In the genomic region with DNA sequence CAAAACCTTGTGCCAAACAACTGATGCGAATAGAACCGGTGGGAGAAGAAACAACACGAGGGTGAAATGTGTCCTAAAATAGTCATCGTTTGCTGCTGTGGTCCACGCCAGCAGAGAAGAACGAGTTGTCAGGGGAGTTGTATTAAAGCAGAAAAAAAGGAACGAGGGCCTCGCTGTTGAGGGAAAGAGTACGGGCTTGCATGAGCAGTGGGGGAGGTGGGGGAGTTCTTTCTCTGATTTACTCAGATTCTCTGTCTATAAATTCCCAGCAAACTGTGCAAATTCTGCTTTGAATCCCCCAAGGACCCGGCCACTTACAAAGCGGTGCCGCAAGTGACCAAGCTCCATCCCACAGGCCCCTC, we compare ENCODE assay signal across 17 cellular contexts.
DNase-seq lines count a peak whose midpoint lies in the region; ATAC-seq, FAIRE-seq and TF ChIP-seq lines count a peak whose summit lies in the region.
"Had no signal": no experiment of that assay in that cellular context is flagged by ENCODE, and none has a peak within 500 bp of the region (broad histone marks: within the 10 kb centered on the region; RNA-seq: fewer than 3 reads in every experiment).

No MANE protein-coding gene starts in this region.

- H3K27ac ChIP-seq in BLaER1 (peak overlapping the region; percentile 56; the same call in 1 of the 2 replicates), neural progenitor cell (no peak overlapping the region)
- H3K27ac ChIP-seq in effector memory CD4-positive, alpha-beta T cell (ENCODE audit: insufficient read depth, low read length, poor library complexity, severe bottlenecking) = no peak overlapping the region
- no peak overlapping the region for H3K27ac ChIP-seq in CD4-positive, alpha-beta memory T cell (ENCODE audit: low read depth, low read length)
- H3K27ac ChIP-seq: sigmoid colon had no signal

- H3K27me3 ChIP-seq in BLaER1 (no peaks in the 10 kb centered on the region), neural progenitor cell (peaks cover 6% of the 10 kb centered on the region)
- H3K27me3 ChIP-seq in effector memory CD4-positive, alpha-beta T cell (replicated peaks; ENCODE audit: control insufficient read depth, insufficient read depth, low read length, poor library complexity, severe bottlenecking) = no peaks in the 10 kb centered on the region
- no peaks in the 10 kb centered on the region for H3K27me3 ChIP-seq in CD4-positive, alpha-beta memory T cell (ENCODE audit: insufficient read depth, low read length)
- H3K27me3 ChIP-seq: sigmoid colon had no signal

- H3K79me2 ChIP-seq in neural progenitor cell (ENCODE audit: low read depth) = no peaks in the 10 kb centered on the region

- H3K9ac ChIP-seq in BLaER1 (peak overlapping the region; percentile 15; the same call in 1 of the 2 replicates), neural progenitor cell (no peak overlapping the region)

- FAIRE-seq in RCC 7860 (lab: Jason Lieb, UNC) = no peak
- FAIRE-seq: G401.6, HTR-8/SVneo had no signal

- peaks cover 6% of the 10 kb centered on the region for H3F3A ChIP-seq in neural progenitor cell (ENCODE audit: low read depth)

- TF ChIP-seq CTCF in WTC11 (IDR thresholded peaks at IDR 0.05) (no peak), neural progenitor cell (IDR thresholded peaks at IDR 0.05) (no peak)

- H3K27ac Mint-ChIP-seq in WTC11 (0 out of 2 replicates have a peak overlapping the region, but pooled peaks have one; percentile 31), neural progenitor cell (peak overlapping the region; percentile 63)
- no peak overlapping the region for H3K27ac Mint-ChIP-seq in CD4-positive, alpha-beta memory T cell
- H3K27ac Mint-ChIP-seq: T-cell had no signal

- H3K4me1 ChIP-seq in BLaER1 (peaks cover 74% of the 10 kb centered on the region), neural progenitor cell (peaks cover 10% of the 10 kb centered on the region)
- H3K4me1 ChIP-seq in effector memory CD4-positive, alpha-beta T cell (ENCODE audit: control insufficient read depth, insufficient read depth, low read length, poor library complexity, severe bottlenecking) = no peaks in the 10 kb centered on the region
- no peaks in the 10 kb centered on the region for H3K4me1 ChIP-seq in CD4-positive, alpha-beta memory T cell (ENCODE audit: insufficient read depth, low read length)

- no peak overlapping the region for H2AFZ ChIP-seq in neural progenitor cell (replicated peaks)

- H3K4me2 ChIP-seq in BLaER1 (peak overlapping the region; percentile 92), neural progenitor cell (peak overlapping the region; percentile 60)

- H3K27me3 Mint-ChIP-seq in WTC11 (ENCODE audit: low read depth) = peaks cover 8% of the 10 kb centered on the region
- H3K27me3 Mint-ChIP-seq in neural progenitor cell (ENCODE audit: insufficient read depth, low read depth) = peaks cover 7% of the 10 kb centered on the region
- peaks cover 8 to 17% of the 10 kb centered on the region in 2 donors for H3K27me3 Mint-ChIP-seq in CD4-positive, alpha-beta memory T cell

- no peaks in the 10 kb centered on the region for H3K9me3 ChIP-seq in BLaER1
- no peaks in the 10 kb centered on the region for H3K9me3 ChIP-seq in neural progenitor cell (ENCODE audit: low read depth)
- no peaks in the 10 kb centered on the region for H3K9me3 ChIP-seq in effector memory CD4-positive, alpha-beta T cell (ENCODE audit: control insufficient read depth, low read length)
- no peaks in the 10 kb centered on the region for H3K9me3 ChIP-seq in CD4-positive, alpha-beta memory T cell (ENCODE audit: control insufficient read depth in 1 of 2, low read length in 2 of 2)
- H3K9me3 ChIP-seq: sigmoid colon had no signal

- no peaks in the 10 kb centered on the region for H3K9me3 Mint-ChIP-seq in WTC11
- peaks cover 3% of the 10 kb centered on the region for H3K9me3 Mint-ChIP-seq in neural progenitor cell
- H3K9me3 Mint-ChIP-seq in CD4-positive, alpha-beta memory T cell = no peaks in the 10 kb centered on the region
- H3K9me3 Mint-ChIP-seq: T-cell had no signal

- H3K4me3 ChIP-seq in BLaER1 (peak overlapping the region; percentile 34), neural progenitor cell (peak overlapping the region; percentile 8)
- no peak overlapping the region for H3K4me3 ChIP-seq in effector memory CD4-positive, alpha-beta T cell (ENCODE audit: insufficient read depth, low read depth, low read length, poor library complexity, severe bottlenecking)
- H3K4me3 ChIP-seq in CD4-positive, alpha-beta memory T cell (ENCODE audit: low read length in 2 of 2) = no peak overlapping the region
- H3K4me3 ChIP-seq: sigmoid colon had no signal

- POLR2A ChIA-PET in WTC11 (lab: Charles Lee) = interaction anchor here (1.1 kb wide), 1 partner anchor 59 kb away, joined by 3 read pairs; no protein-coding TSS in a partner anchor
- POLR2A ChIA-PET in CD4-positive, alpha-beta memory T cell (lab: Charles Lee; ENCODE audit: partially characterized antibody) = no interaction called here

- ATAC-seq in HG02759 (IDR thresholded peaks at IDR 0.05; ENCODE audit: unreplicated experiment) (peak; percentile 55), WTC11 (peak; percentile 13)
- ATAC-seq: T-cell had no signal

- H3K4me1 Mint-ChIP-seq in WTC11 (peaks cover 38% of the 10 kb centered on the region), neural progenitor cell (peaks cover 37% of the 10 kb centered on the region)
- H3K4me1 Mint-ChIP-seq in CD4-positive, alpha-beta memory T cell = peaks cover 0 to 5% (median 2%) of the 10 kb centered on the region in 4 donors

- peak overlapping the region; percentile 60 for H3K4me3 Mint-ChIP-seq in WTC11
- H3K4me3 Mint-ChIP-seq in neural progenitor cell = peak overlapping the region; percentile 71
- H3K4me3 Mint-ChIP-seq in CD4-positive, alpha-beta memory T cell = no peak overlapping the region
- H3K4me3 Mint-ChIP-seq: T-cell had no signal

- H3K36me3 ChIP-seq in BLaER1 = no peaks in the 10 kb centered on the region
- no peaks in the 10 kb centered on the region for H3K36me3 ChIP-seq in neural progenitor cell
- no peaks in the 10 kb centered on the region for H3K36me3 ChIP-seq in effector memory CD4-positive, alpha-beta T cell (ENCODE audit: control insufficient read depth, insufficient read depth, low read length)
- no peaks in the 10 kb centered on the region for H3K36me3 ChIP-seq in CD4-positive, alpha-beta memory T cell (ENCODE audit: insufficient read depth, low read length)
- H3K36me3 ChIP-seq: sigmoid colon had no signal

- H3K36me3 Mint-ChIP-seq in WTC11 = no peaks in the 10 kb centered on the region
- no peaks in the 10 kb centered on the region for H3K36me3 Mint-ChIP-seq in neural progenitor cell
- H3K36me3 Mint-ChIP-seq in CD4-positive, alpha-beta memory T cell = no peaks in the 10 kb centered on the region
- H3K36me3 Mint-ChIP-seq: T-cell had no signal

- intact Hi-C loops in CD4-positive, alpha-beta memory T cell (cut with micrococcal nuclease) = no loop called here

- CTCF ChIA-PET in WTC11 (lab: Charles Lee) = interaction anchor here (1.4 to 5.6 kb wide), 5 partner anchors 27 to 351 kb away, joined by 4 to 35 read pairs (median 11); no protein-coding TSS in a partner anchor
- CTCF ChIA-PET in CD4-positive, alpha-beta memory T cell (lab: Charles Lee; ENCODE audit: partially characterized antibody) = no interaction called here

- H4K20me1 ChIP-seq in BLaER1 = no peaks in the 10 kb centered on the region
- no peaks in the 10 kb centered on the region for H4K20me1 ChIP-seq in neural progenitor cell (ENCODE audit: low read depth)

- no peak for DNase-seq in WTC11 (ENCODE audit: low spot score)
- no peak for DNase-seq in neural progenitor cell (ENCODE audit: low spot score)
- DNase-seq in effector memory CD4-positive, alpha-beta T cell = no peak
- DNase-seq in CD4-positive, alpha-beta memory T cell = no peak
- no peak for DNase-seq in RCC 7860 (ENCODE audit: low spot score)
- DNase-seq in activated CD4-positive, alpha-beta T cell treated with anti-CD3 and anti-CD28 coated beads, Interleukin-2, amount 50 U/mL, for 48 hours = no peak
- DNase-seq: activated CD4-positive, CD25-positive, alpha-beta regulatory T cell treated with anti-CD3 and anti-CD28 coated beads, Interleukin-2, amount 50 U/mL, for 72 hours; activated naive CD4-positive, alpha-beta T cell treated with Interleukin-2 at 50 U/mL for 16 hours; NCI-H2081; sigmoid colon; stimulated activated CD4-positive, alpha-beta T cell treated with anti-CD3 and anti-CD28 coated beads, Interleukin-4, amount 100 ng/mL, for 1 hour; stimulated activated CD8-positive, alpha-beta memory T cell treated with anti-CD3 and anti-CD28 coated beads, Interleukin-4, amount 100 ng/mL, for 48 hours; T-cell had no signal

TF ChIP-seq in WTC11, 78 proteins besides CTCF, POLR2A, EP300 and RAD21:
- no peak for TF ChIP-seq STAT6 (CRISPR knock-in tag; conservative IDR thresholded peaks at IDR 0.05; ENCODE audit: low read depth)

Comparison
In these comparisons a context has a peak if more than half of its experiments do, and no peak if none do; other contexts are left out.
1. H3K4me3 ChIP-seq: peak in BLaER1 (single experiment) and neural progenitor cell (single experiment); none in effector memory CD4-positive, alpha-beta T cell (single experiment) and CD4-positive, alpha-beta memory T cell (0 of 2).
2. H3K27ac Mint-ChIP-seq: peak in WTC11 (single experiment) and neural progenitor cell (single experiment); none in CD4-positive, alpha-beta memory T cell (0 of 7).
3. H3K4me3 Mint-ChIP-seq: peak in WTC11 (single experiment) and neural progenitor cell (single experiment); none in CD4-positive, alpha-beta memory T cell (0 of 8).